10 cellular contexts compared by ENCODE assay signal in the genomic region with DNA sequence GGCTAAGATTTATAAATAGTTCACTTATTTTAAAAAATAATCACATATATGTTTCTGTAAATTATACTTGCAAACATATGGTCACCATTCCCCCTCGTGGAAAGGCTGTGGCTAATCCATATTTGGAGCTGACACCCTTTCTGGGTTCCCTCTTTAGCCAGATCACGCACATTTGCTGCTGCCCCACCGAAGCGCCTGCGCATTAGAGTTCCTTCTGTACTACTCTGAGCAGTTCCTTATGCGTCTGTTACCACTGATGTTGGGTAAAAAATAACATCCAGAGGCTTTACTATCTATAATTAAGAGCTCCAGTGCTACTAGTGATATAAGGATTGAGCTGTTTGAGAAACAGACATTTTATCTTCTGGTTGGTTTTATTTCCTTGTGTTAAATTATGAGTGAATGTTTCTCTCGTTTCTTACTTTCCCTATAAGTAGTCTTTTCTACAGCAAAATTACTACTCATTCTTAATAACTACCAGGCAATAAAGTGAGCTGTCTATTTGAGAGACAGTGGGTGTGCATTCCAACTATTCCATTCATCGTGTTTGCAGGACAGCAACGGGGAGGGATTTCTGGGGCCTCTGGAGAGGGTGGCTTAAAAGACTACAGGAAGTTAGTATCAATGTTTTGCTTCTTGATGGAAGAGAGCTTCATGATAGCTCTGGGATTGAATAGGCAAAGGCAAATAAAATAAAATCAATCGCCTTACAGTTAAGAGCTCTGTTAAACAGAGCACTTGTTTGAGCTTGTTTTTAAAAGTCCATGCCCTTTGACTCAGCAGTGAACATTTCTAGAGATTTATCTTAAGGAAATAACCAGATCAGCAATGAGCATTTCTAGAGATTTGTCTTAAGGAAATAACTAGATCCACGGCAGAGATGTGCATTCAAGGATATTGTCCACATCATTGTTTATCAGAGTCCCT.
DNase-seq lines count a peak whose midpoint lies in the region; ATAC-seq and TF ChIP-seq lines count a peak whose summit lies in the region.
"Had no signal": no experiment of that assay in that cellular context is flagged by ENCODE, and none has a peak within 500 bp of the region (broad histone marks: within the 10 kb centered on the region; RNA-seq: fewer than 3 reads in every experiment).

No MANE protein-coding gene starts in this region.

- H3K36me3 ChIP-seq in neuronal stem cell (replicated peaks in 1 of 2; ENCODE audit: control insufficient read depth in 2 of 2, insufficient read depth in 2 of 2, low read length in 2 of 2): no peaks in the 10 kb centered on the region

- H3K23ac ChIP-seq in neuronal stem cell (ENCODE audit: low read depth, low read length, poor library complexity): no peak overlapping the region

- H3K9ac ChIP-seq in neuronal stem cell (ENCODE audit: low read depth, low read length, poor library complexity): no peak overlapping the region

- H4K8ac ChIP-seq in neuronal stem cell (ENCODE audit: low read depth, low read length): no peak overlapping the region

- H3K27me3 ChIP-seq in neuronal stem cell (ENCODE audit: control insufficient read depth in 3 of 3, insufficient read depth in 3 of 3, low read depth in 1 of 3, low read length in 3 of 3): peaks cover 0 to 1% (median 0%) of the 10 kb centered on the region in 3 experiments

- no peak overlapping the region for H2BK120ac ChIP-seq in neuronal stem cell (ENCODE audit: low read depth, low read length)

- peak overlapping the region; percentile 55 for H2AFZ ChIP-seq in neuronal stem cell (ENCODE audit: low read length)

- no CpG with 5 or more reads among the region's 11 CpGs for WGBS in neuronal stem cell (ENCODE audit: extremely low coverage in 2 of 2, insufficient read length in 2 of 2, insufficient replicate concordance in 1 of 2), 2 donors
- WGBS in lower leg skin, 2 donors: 51% methylated on average over 11 of the region's 11 CpGs

- TF ChIP-seq CTCF in lower leg skin (IDR thresholded peaks at IDR 0.05): no peak

- H3K9me3 ChIP-seq in neuronal stem cell (replicated peaks in 1 of 2; ENCODE audit: control insufficient read depth in 2 of 2, insufficient read depth in 1 of 2, low read depth in 1 of 2, low read length in 2 of 2): no peaks in the 10 kb centered on the region

- no peak overlapping the region for H3K14ac ChIP-seq in neuronal stem cell (ENCODE audit: low read length)

- H2BK12ac ChIP-seq in neuronal stem cell (ENCODE audit: low read length): no peak overlapping the region

- no peak overlapping the region for H4K91ac ChIP-seq in neuronal stem cell (ENCODE audit: low read depth, low read length, poor library complexity)

- no peak overlapping the region for H3K18ac ChIP-seq in neuronal stem cell (ENCODE audit: low read length)

- DNase-seq in EL (peak; percentile 61), NOMO-1 treated with dmso at 0.1 percent for 144 hours (lab: John Stamatoyannopoulos, UW; ENCODE audit: unreplicated experiment) (peak; percentile 57), epithelial cell of prostate (ENCODE audit: low read depth, low spot score) (no peak), neuronal stem cell (ENCODE audit: low spot score) (no peak), lower leg skin (ENCODE audit: low spot score in 2 of 2) (no peak), amniotic stem cell (lab: John Stamatoyannopoulos, UW) (no peak)
- DNase-seq in activated effector memory CD4-positive, alpha-beta T cell treated with Interleukin-2 at 50 U/mL for 16 hours: no peak
- DNase-seq: NCI-H1105 had no signal

- no peaks in the 10 kb centered on the region for H3K4me1 ChIP-seq in neuronal stem cell (ENCODE audit: control insufficient read depth in 2 of 2, insufficient read depth in 1 of 2, low read depth in 1 of 2, low read length in 2 of 2)

- no peak for TF ChIP-seq POLR2A in lower leg skin (IDR thresholded peaks at IDR 0.05)

- intact Hi-C loops in lower leg skin (cut with DNase I; ENCODE audit: low total_unique reads): no loop called here

- no peak overlapping the region for H2AK5ac ChIP-seq in neuronal stem cell (ENCODE audit: low read depth, low read length)

- no peak overlapping the region for H3K4me2 ChIP-seq in neuronal stem cell (ENCODE audit: insufficient read depth, low read length, poor library complexity, severe bottlenecking)

- no peaks in the 10 kb centered on the region for H3K79me1 ChIP-seq in neuronal stem cell (ENCODE audit: low read depth, low read length)

- H3K27ac ChIP-seq in epithelial cell of prostate (peak overlapping the region; percentile 76), neuronal stem cell (replicated peaks; ENCODE audit: low read length) (no peak overlapping the region)

- no peak overlapping the region for H3K4ac ChIP-seq in neuronal stem cell (ENCODE audit: low read length)

- no peak overlapping the region for H2BK15ac ChIP-seq in neuronal stem cell (ENCODE audit: low read length)

- H2BK5ac ChIP-seq in neuronal stem cell (ENCODE audit: low read length): no peak overlapping the region

- H3K4me3 ChIP-seq in neuronal stem cell (ENCODE audit: low read length in 2 of 2): no peak overlapping the region
- no peak overlapping the region for H3K4me3 ChIP-seq in lower leg skin (ENCODE audit: low read depth, poor library complexity, severe bottlenecking)

- ATAC-seq in HG03571 (IDR thresholded peaks at IDR 0.05; ENCODE audit: unreplicated experiment): no peak
- ATAC-seq: activated naive CD4-positive, alpha-beta T cell treated with anti-CD3 and anti-CD28 coated beads, Interleukin-2, amount 50 U/mL, for 72 hours had no signal

Comparison
In these comparisons a context has a peak if more than half of its experiments do, and no peak if none do; other contexts are left out.
1. DNase-seq: peak in EL (single experiment) and NOMO-1 treated with dmso at 0.1 percent for 144 hours (single experiment); none in epithelial cell of prostate (single experiment), neuronal stem cell (single experiment), lower leg skin (0 of 2), activated effector memory CD4-positive, alpha-beta T cell treated with Interleukin-2 at 50 U/mL for 16 hours (single experiment) and amniotic stem cell (single experiment).